Comparison of ENCODE assay signal across 2 cellular contexts in genomic region chr1:5994713-5995621, GRCh38.
TF ChIP-seq lines count a peak whose summit lies in the region.

No MANE protein-coding gene starts in this region.

TF ChIP-seq in GM23338, 12 proteins besides CTCF, POLR2A, EP300 and RAD21:
- TF ChIP-seq JUNB (IDR thresholded peaks at IDR 0.05; ENCODE audit: unreplicated experiment) (no peak), POLR2AphosphoS5 (IDR thresholded peaks at IDR 0.05; ENCODE audit: low read depth) (no peak), STAT1 (IDR thresholded peaks at IDR 0.05; ENCODE audit: unreplicated experiment) (no peak), NANOG (IDR thresholded peaks at IDR 0.05; ENCODE audit: borderline replicate concordance) (no peak), CREB1 (CRISPR knock-in tag; IDR thresholded peaks at IDR 0.05; ENCODE audit: low read depth) (no peak)

TF ChIP-seq in H1, 55 proteins besides CTCF, POLR2A, EP300 and RAD21:
- TF ChIP-seq SP2 (IDR thresholded peaks at IDR 0.05; ENCODE audit: low read length) (no peak), CBX8 (IDR thresholded peaks at IDR 0.05; ENCODE audit: borderline replicate concordance, low read depth, low read length) (no peak), CEBPB (IDR thresholded peaks at IDR 0.05; ENCODE audit: low read depth, low read length) (no peak), MAX (IDR thresholded peaks at IDR 0.05) (no peak), RBBP5 (IDR thresholded peaks at IDR 0.05; ENCODE audit: borderline replicate concordance, low read depth, low read length) (no peak), SIN3A (conservative IDR thresholded peaks at IDR 0.05 in 1 of 2, IDR thresholded peaks at IDR 0.05 in 1 of 2; ENCODE audit: low read depth in 1 of 2, low read length in 2 of 2) (no peak), EZH2 (IDR thresholded peaks at IDR 0.05; ENCODE audit: low read depth, low read length, severe bottlenecking) (no peak), MAFK (IDR thresholded peaks at IDR 0.05; ENCODE audit: low read depth, low read length) (no peak), RXRA (IDR thresholded peaks at IDR 0.05; ENCODE audit: insufficient read depth, low read depth, low read length) (no peak), KDM5A (IDR thresholded peaks at IDR 0.05; ENCODE audit: low read length) (no peak), ATF3 (IDR thresholded peaks at IDR 0.05; ENCODE audit: insufficient read depth, low read depth, low read length) (no peak), SUZ12 (IDR thresholded peaks at IDR 0.05; ENCODE audit: low read length) (no peak), RFX5 (IDR thresholded peaks at IDR 0.05; ENCODE audit: borderline replicate concordance, low read depth, low read length) (no peak), EGR1 (IDR thresholded peaks at IDR 0.05; ENCODE audit: borderline replicate concordance, low read depth, low read length) (no peak), SRF (IDR thresholded peaks at IDR 0.05; ENCODE audit: low read depth, low read length) (no peak), CHD1 (IDR thresholded peaks at IDR 0.05; ENCODE audit: low read depth, low read length) (no peak), SP1 (IDR thresholded peaks at IDR 0.05; ENCODE audit: low read depth, low read length) (no peak)
